ENCODE assay signal across 20 cellular contexts in genomic region chr3:128215290-128215689, GRCh38.
DNase-seq lines count a peak whose midpoint lies in the region; ATAC-seq and TF ChIP-seq lines count a peak whose summit lies in the region.
"Had no signal": no experiment of that assay in that cellular context is flagged by ENCODE, and none has a peak within 500 bp of the region (broad histone marks: within the 10 kb centered on the region; RNA-seq: fewer than 3 reads in every experiment).

No MANE protein-coding gene starts in this region.

- H3K36me3 Mint-ChIP-seq in GM23338 (ENCODE audit: low read depth) (no peaks in the 10 kb centered on the region; the same call in 2 of the 3 replicates), nephron (ENCODE audit: low read depth) (no peaks in the 10 kb centered on the region), MCF 10A (ENCODE audit: insufficient read depth, unreplicated experiment) (peaks cover 8% of the 10 kb centered on the region)

- ATAC-seq in GM23338 (no peak), HG03378 (IDR thresholded peaks at IDR 0.05; ENCODE audit: unreplicated experiment) (no peak)
- ATAC-seq: A549, GM12878 had no signal

- H3K4me3 Mint-ChIP-seq in GM23338 (no peak overlapping the region), nephron (no peak overlapping the region), MCF 10A (ENCODE audit: unreplicated experiment) (no peak overlapping the region)

- POLR2A ChIA-PET in MCF 10A (lab: Yijun Ruan, JAX) = interaction anchor here (0.6 kb wide), 1 partner anchor 66 kb away, joined by 3 read pairs; no protein-coding TSS in a partner anchor

- intact Hi-C loops in MCF 10A (cut with micrococcal nuclease) = no loop called here

- no peak overlapping the region for H2AFZ ChIP-seq in GM23338
- no peak overlapping the region for H2AFZ ChIP-seq in smooth muscle cell (ENCODE audit: low read depth)

- no peak overlapping the region for H3K9ac ChIP-seq in smooth muscle cell (ENCODE audit: low read depth)

- H3K4me1 ChIP-seq in GM23338 (ENCODE audit: insufficient read depth) = peaks cover 5% of the 10 kb centered on the region
- H3K4me1 ChIP-seq in smooth muscle cell (ENCODE audit: low read depth) = no peaks in the 10 kb centered on the region
- H3K4me1 ChIP-seq: Caco-2 had no signal

- in situ Hi-C loops in ACHN (cut with HindIII; ENCODE audit: low pct_ligation_motif_present, low pct_unique_long_range_greater_than_20kb, low sequenced_read_pairs) = no loop called here

- WGBS in smooth muscle cell (ENCODE audit: low lambda C conversion rate) = 92% methylated on average over 2 of the region's 2 CpGs

- H3K36me3 ChIP-seq in GM23338 (ENCODE audit: insufficient read depth) (no peaks in the 10 kb centered on the region), smooth muscle cell (ENCODE audit: low read depth) (no peaks in the 10 kb centered on the region)
- H3K36me3 ChIP-seq: HAP-1 had no signal

- H3K4me3 ChIP-seq in GM23338 (no peak overlapping the region), smooth muscle cell (no peak overlapping the region)
- H3K4me3 ChIP-seq: A549, GM12878, HAP-1 had no signal

- no TSS peak for BruUV-seq in MCF 10A (replicated peaks; lab: Mats Ljungman, UMichigan)

- H3K79me2 ChIP-seq in GM23338 (replicated peaks; ENCODE audit: insufficient read depth) (no peaks in the 10 kb centered on the region), smooth muscle cell (ENCODE audit: low read depth) (peaks cover 8% of the 10 kb centered on the region)

- H3K9me3 ChIP-seq in smooth muscle cell (replicated peaks; ENCODE audit: low read depth) = no peaks in the 10 kb centered on the region
- H3K9me3 ChIP-seq: A549, Caco-2, HAP-1 had no signal

- H3K9me3 Mint-ChIP-seq in GM23338 = no peaks in the 10 kb centered on the region
- H3K9me3 Mint-ChIP-seq in nephron = no peaks in the 10 kb centered on the region
- H3K9me3 Mint-ChIP-seq in MCF 10A (ENCODE audit: unreplicated experiment) = no peaks in the 10 kb centered on the region

- H3K27me3 Mint-ChIP-seq in GM23338 (ENCODE audit: insufficient read depth, low read depth, poor library complexity) (peaks cover 7% of the 10 kb centered on the region), nephron (ENCODE audit: low read depth) (peaks cover under 1% of the 10 kb centered on the region), MCF 10A (ENCODE audit: insufficient read depth, unreplicated experiment) (no peaks in the 10 kb centered on the region)
- H3K27me3 Mint-ChIP-seq: CD4-positive, alpha-beta memory T cell had no signal

- H3K27ac Mint-ChIP-seq in GM23338 = no peak overlapping the region
- H3K27ac Mint-ChIP-seq in nephron = peak overlapping the region in 2 of 3 experiments; percentile 84 to 96
- H3K27ac Mint-ChIP-seq in MCF 10A (ENCODE audit: low read depth, unreplicated experiment) = no peak overlapping the region

- CTCF ChIA-PET in MCF 10A (lab: Yijun Ruan, JAX) = interaction anchor here (0.5 to 1.0 kb wide), 4 partner anchors 11 to 421 kb away, joined by 3 to 8 read pairs (median 4); no protein-coding TSS in a partner anchor

- H3F3A ChIP-seq in GM23338 (replicated peaks; ENCODE audit: low read depth) (no peaks in the 10 kb centered on the region), smooth muscle cell (ENCODE audit: low read depth) (peaks cover 7% of the 10 kb centered on the region)

- DNase-seq in ACHN = peak; percentile 41
- no peak for DNase-seq in GM23338 (ENCODE audit: low spot score)
- DNase-seq in activated T-cell treated with anti-CD3 and anti-CD28 coated beads, Interleukin-2, amount 50 U/mL, for 1 hour = no peak
- no peak for DNase-seq in smooth muscle cell (lab: John Stamatoyannopoulos, UW; ENCODE audit: unreplicated experiment)
- no peak for DNase-seq in MCF 10A (ENCODE audit: unreplicated experiment)
- DNase-seq: 8988T; C1 segment of cervical spinal cord; Caco-2; CD4-positive, alpha-beta memory T cell; DMS 273 treated with DMSO at 0.1 percent for 48 hours; DMS79; EL; GDM1; GOT3 had no signal

- H3K4me1 Mint-ChIP-seq in GM23338 = peaks cover 10% of the 10 kb centered on the region
- peaks cover 55% of the 10 kb centered on the region for H3K4me1 Mint-ChIP-seq in nephron
- H3K4me1 Mint-ChIP-seq in MCF 10A (ENCODE audit: insufficient read depth, unreplicated experiment) = peaks cover 8% of the 10 kb centered on the region

- H4K20me1 ChIP-seq in GM23338 (replicated peaks; ENCODE audit: insufficient read depth) (peaks cover 7% of the 10 kb centered on the region; the same call in 1 of the 2 replicates), smooth muscle cell (ENCODE audit: low read depth) (peaks cover 17% of the 10 kb centered on the region)

- H3K27ac ChIP-seq in GM23338 (ENCODE audit: low read depth) = no peak overlapping the region
- H3K27ac ChIP-seq in smooth muscle cell (ENCODE audit: low read depth) = no peak overlapping the region
- H3K27ac ChIP-seq: A549 had no signal

- no peaks in the 10 kb centered on the region for H3K27me3 ChIP-seq in GM23338 (ENCODE audit: insufficient read depth)
- H3K27me3 ChIP-seq in smooth muscle cell (ENCODE audit: low read depth) = no peaks in the 10 kb centered on the region

- H3K9me2 ChIP-seq in GM23338 (ENCODE audit: insufficient read depth) = no peaks in the 10 kb centered on the region

- TF ChIP-seq CTCF in GM23338 (conservative IDR thresholded peaks at IDR 0.05; ENCODE audit: low read depth in 2 of 2) (no peak), nephron (IDR thresholded peaks at IDR 0.05; ENCODE audit: unreplicated experiment in 3 of 3) (no peak), smooth muscle cell (IDR thresholded peaks at IDR 0.05; ENCODE audit: borderline replicate concordance, insufficient read depth, poor library complexity, severe bottlenecking) (no peak), MCF 10A (IDR thresholded peaks at IDR 0.05; ENCODE audit: unreplicated experiment) (no peak)

- H3K4me2 ChIP-seq in GM23338 (no peak overlapping the region), smooth muscle cell (no peak overlapping the region)
- H3K4me2 ChIP-seq: A549 had no signal

TF ChIP-seq in GM23338, 12 proteins besides CTCF, POLR2A, EP300 and RAD21:
- TF ChIP-seq REST (IDR thresholded peaks at IDR 0.05; ENCODE audit: unreplicated experiment) (peak; percentile 43), NANOG (IDR thresholded peaks at IDR 0.05; ENCODE audit: borderline replicate concordance) (no peak)

TF ChIP-seq in PFSK-1, 5 proteins besides CTCF, POLR2A, EP300 and RAD21:
- TF ChIP-seq REST (IDR thresholded peaks at IDR 0.05; ENCODE audit: insufficient read depth in 1 of 2, low read depth in 2 of 2, low read length in 2 of 2) = peak; percentile 45 to 81; a peak in 3 of 4 replicates
- TF ChIP-seq FOXP2 (optimal IDR thresholded peaks at IDR 0.05; ENCODE audit: borderline replicate concordance, extremely low read depth, extremely low read length, insufficient read depth) = no peak

Comparison
In these comparisons a context has a peak if more than half of its experiments do, and no peak if none do; other contexts are left out.
1. H3K27ac Mint-ChIP-seq: peak in nephron (2 of 3); none in GM23338 (single experiment) and MCF 10A (single experiment).